23 cellular contexts compared by ENCODE assay signal in genomic region chr9:123470991-123471770, GRCh38.
"Had no signal": no experiment of that assay in that cellular context is flagged by ENCODE, and none has a peak within 500 bp of the region (broad histone marks: within the 10 kb centered on the region; RNA-seq: fewer than 3 reads in every experiment).

No MANE protein-coding gene starts in this region.

- H3K36me3 ChIP-seq: adrenal gland, breast epithelium, SJSA1 had no signal

- H3K4me1 ChIP-seq: adrenal gland, breast epithelium, SJSA1 had no signal

- ATAC-seq: activated CD4-positive, CD25-positive, alpha-beta regulatory T cell treated with anti-CD3 and anti-CD28 coated beads, Interleukin-2, amount 50 U/mL, for 24 hours; activated CD8-positive, alpha-beta T cell treated with anti-CD3 and anti-CD28 coated beads, Interleukin-2, amount 10 ng/mL, durations not matched to agents 7 days and 5 days; PC-3; SK-N-SH treated with all-trans-retinoic acid at 6 μM for 48 hours had no signal

- H3K4me1 Mint-ChIP-seq: activated naive CD8-positive, alpha-beta T cell treated with anti-CD3 and anti-CD28 coated beads, Interleukin-2, amount 10 ng/mL, durations not matched to agents 7 days and 5 days had no signal

- H3K27me3 Mint-ChIP-seq: activated naive CD8-positive, alpha-beta T cell treated with anti-CD3 and anti-CD28 coated beads, Interleukin-2, amount 10 ng/mL, durations not matched to agents 7 days and 5 days had no signal

- H3K4me3 Mint-ChIP-seq: activated CD8-positive, alpha-beta T cell treated with anti-CD3 and anti-CD28 coated beads, Interleukin-2, amount 10 ng/mL, durations not matched to agents 7 days and 5 days; activated naive CD8-positive, alpha-beta T cell treated with anti-CD3 and anti-CD28 coated beads, Interleukin-2, amount 10 ng/mL, durations not matched to agents 7 days and 5 days; T-helper 1 cell treated with Interleukin-12 subunit alpha and Interleukin-12 subunit beta and Interleukin-4 antibody, amounts not matched to agents 30 μg/mL and 1 μg/mL, for 36 hours had no signal

- H3K27ac ChIP-seq: breast epithelium, SJSA1 had no signal

- H3K36me3 Mint-ChIP-seq: activated naive CD8-positive, alpha-beta T cell treated with anti-CD3 and anti-CD28 coated beads, Interleukin-2, amount 10 ng/mL, durations not matched to agents 7 days and 5 days had no signal

- DNase-seq: activated CD4-positive, alpha-beta T cell treated with anti-CD3 and anti-CD28 coated beads for 48 hours; activated CD4-positive, alpha-beta T cell treated with anti-CD3 and anti-CD28 coated beads, Interleukin-2, amount 50 U/mL, for 4 hours; activated CD8-positive, alpha-beta memory T cell treated with anti-CD3 and anti-CD28 coated beads, Interleukin-2, amount 50 U/mL, for 48 hours; activated CD8-positive, alpha-beta T cell treated with anti-CD3 and anti-CD28 coated beads, Interleukin-2, amount 10 ng/mL, durations not matched to agents 7 days and 5 days; activated naive CD4-positive, alpha-beta T cell treated with anti-CD3 and anti-CD28 coated beads, Interleukin-2, amount 50 U/mL, for 16 hours; activated naive CD8-positive, alpha-beta T cell treated with anti-CD3 and anti-CD28 coated beads, Interleukin-2, amount 10 ng/mL, durations not matched to agents 7 days and 5 days; activated T-cell treated with anti-CD3 and anti-CD28 coated beads, Interleukin-2, amount 50 U/mL, for 1 hour; anterior cingulate cortex; Karpas-422; MM.1S; NCI-H1105 treated with DMSO at 0.1 percent for 48 hours; NCI-H1436 treated with DMSO at 0.1 percent for 48 hours; NCI-H187; NCI-H524; PC-3; SHP77 had no signal

- H3K9me3 ChIP-seq: adrenal gland, breast epithelium, SJSA1 had no signal

- H3K9me3 Mint-ChIP-seq: activated naive CD8-positive, alpha-beta T cell treated with anti-CD3 and anti-CD28 coated beads, Interleukin-2, amount 10 ng/mL, durations not matched to agents 7 days and 5 days; T-helper 1 cell treated with Interleukin-12 subunit alpha and Interleukin-12 subunit beta and Interleukin-4 antibody, amounts not matched to agents 30 μg/mL and 1 μg/mL, for 36 hours had no signal

- H3K27ac Mint-ChIP-seq: activated CD8-positive, alpha-beta T cell treated with anti-CD3 and anti-CD28 coated beads, Interleukin-2, amount 10 ng/mL, durations not matched to agents 7 days and 5 days; activated naive CD8-positive, alpha-beta T cell treated with anti-CD3 and anti-CD28 coated beads, Interleukin-2, amount 10 ng/mL, durations not matched to agents 7 days and 5 days; T-helper 1 cell treated with Interleukin-12 subunit alpha and Interleukin-12 subunit beta and Interleukin-4 antibody, amounts not matched to agents 30 μg/mL and 1 μg/mL, for 36 hours had no signal

- H3K27me3 ChIP-seq: adrenal gland, breast epithelium, SJSA1 had no signal

- H3K4me3 ChIP-seq: adrenal gland, breast epithelium, SJSA1 had no signal

- FAIRE-seq: RCC 7860 had no signal
